8 cellular contexts compared by ENCODE assay signal in genomic region chr7:74083117-74083876, GRCh38. TPM values are rescaled to one million over a fixed set of nuclear protein-coding genes. Genes with fewer than 3 reads are reported as not detected.
A peak's percentile ranks its signal among the peaks of the same experiment; 100 is the strongest.
DNase-seq lines count a peak whose midpoint lies in the region; ATAC-seq and TF ChIP-seq lines count a peak whose summit lies in the region.

Gene LIMK1, plus strand, starts transcription at chr7:74083804. Its CDS starts 187 bp downstream, at chr7:74083991.

- H3K9ac ChIP-seq in HUES6 (ENCODE audit: low read length), result peak within 1 kb of the TSS; percentile 76
- H3K9ac ChIP-seq in PC-3 (ENCODE audit: low read length), result peak within 1 kb of the TSS; percentile 84
- H3K9ac ChIP-seq in mucosa of stomach (ENCODE audit: low read length), result peak within 1 kb of the TSS; percentile 74

- no peaks in the 10 kb centered on the region for H4K20me1 ChIP-seq in PC-3 (ENCODE audit: low read length)

- H3K27ac ChIP-seq in HUES6 (ENCODE audit: low read depth, low read length) (peak within 1 kb of the TSS; percentile 73; the same call in 1 of the 2 replicates), PC-3 (ENCODE audit: low read length) (peak within 1 kb of the TSS; percentile 52), esophagus (ENCODE audit: low read depth in 2 of 2, low read length in 1 of 2) (peak within 1 kb of the TSS; percentile 5 to 72)

- DNase-seq in COLO668 (lab: John Stamatoyannopoulos, UW; ENCODE audit: unreplicated experiment) (peak; percentile 83), GM20000 (ENCODE audit: low spot score) (peak; percentile 99), PC-3 (peak; percentile 75)
- DNase-seq in activated T-cell treated with anti-CD3 and anti-CD28 coated beads, Interleukin-2, amount 50 U/mL, for 1 hour, result peak; percentile 90
- DNase-seq in stimulated activated CD8-positive, alpha-beta memory T cell treated with anti-CD3 and anti-CD28 coated beads, Interleukin-4, amount 100 ng/mL, for 4 hours (ENCODE audit: low read depth in 2 of 2, low spot score in 1 of 2), result peak; percentile 58 to 59

- H2AFZ ChIP-seq in PC-3 (ENCODE audit: low read length), result peak within 1 kb of the TSS; percentile 80

- no peaks in the 10 kb centered on the region for H3K9me3 ChIP-seq in HUES6 (ENCODE audit: control insufficient read depth, insufficient read depth, low read depth, low read length)
- no peaks in the 10 kb centered on the region for H3K9me3 ChIP-seq in PC-3 (ENCODE audit: low read length)
- H3K9me3 ChIP-seq in esophagus (ENCODE audit: control insufficient read depth in 2 of 2, insufficient read depth in 1 of 2, low read depth in 1 of 2, low read length in 1 of 2), result no peaks in the 10 kb centered on the region
- H3K9me3 ChIP-seq in mucosa of stomach (ENCODE audit: control insufficient read depth, low read length), result no peaks in the 10 kb centered on the region

- H3F3A ChIP-seq in PC-3 (ENCODE audit: low read length, unreplicated experiment), result no peaks in the 10 kb centered on the region

- 10 to 12% methylated on average over 53 to 71 of the region's 71 CpGs for WGBS in esophagus, 2 donors

- H3K4me1 ChIP-seq in HUES6 (ENCODE audit: control insufficient read depth, insufficient read depth, low read length), result peaks cover 22% of the 10 kb centered on the region
- H3K4me1 ChIP-seq in PC-3 (ENCODE audit: insufficient read depth, low read length), result peaks cover 23% of the 10 kb centered on the region
- peaks cover 4 to 17% of the 10 kb centered on the region in 2 donors for H3K4me1 ChIP-seq in esophagus (ENCODE audit: control insufficient read depth in 2 of 2, insufficient read depth in 2 of 2, low read length in 1 of 2)
- peaks cover 10% of the 10 kb centered on the region for H3K4me1 ChIP-seq in mucosa of stomach (ENCODE audit: control insufficient read depth, insufficient read depth, low read length)

- POLR2A ChIA-PET in PC-3 (lab: Charles Lee; ENCODE audit: unreplicated experiment), result interaction anchor here (0.5 to 0.6 kb wide), 8 partner anchors 8 to 408 kb away, joined by 3 to 8 read pairs (median 4); partner anchors contain the start of gene LAT2

- H3K36me3 ChIP-seq in HUES6 (ENCODE audit: control insufficient read depth, insufficient read depth, low read length) (peaks cover 23% of the 10 kb centered on the region), PC-3 (ENCODE audit: low read depth, low read length) (peaks cover 10% of the 10 kb centered on the region), esophagus (ENCODE audit: control insufficient read depth in 2 of 2, insufficient read depth in 2 of 2, low read length in 1 of 2) (peaks cover 0 to 2% of the 10 kb centered on the region in 2 donors), mucosa of stomach (ENCODE audit: control insufficient read depth, insufficient read depth, low read length) (no peaks in the 10 kb centered on the region)

- no peak for TF ChIP-seq CTCF in GM20000 (IDR thresholded peaks at IDR 0.05; ENCODE audit: extremely low read depth, missing control alignments)
- no peak for TF ChIP-seq CTCF in PC-3 (conservative IDR thresholded peaks at IDR 0.05; ENCODE audit: low read depth, low read length)

- peak within 1 kb of the TSS; percentile 96 for H3K4me2 ChIP-seq in PC-3 (ENCODE audit: low read length)

- H3K79me2 ChIP-seq in PC-3 (ENCODE audit: low read length), result peaks cover 21% of the 10 kb centered on the region

- CTCF ChIA-PET in PC-3 (lab: Charles Lee), result interaction anchor here (0.5 to 0.6 kb wide), 2 partner anchors 16 to 26 kb away, joined by 4 read pairs; no protein-coding TSS in a partner anchor

- H3K4me3 ChIP-seq in HUES6 (ENCODE audit: low read depth, low read length) (peak within 1 kb of the TSS; percentile 70), PC-3 (ENCODE audit: low read length) (peak within 1 kb of the TSS; percentile 86), esophagus (ENCODE audit: low read depth in 1 of 2, low read length in 2 of 2) (peak within 1 kb of the TSS; percentile 57 to 76), mucosa of stomach (ENCODE audit: low read length) (no peak within 1 kb of the TSS)

- no TSS peak for BruUV-seq in PC-3 (replicated peaks; lab: Mats Ljungman, UMichigan)

- no peaks in the 10 kb centered on the region for H3K9me2 ChIP-seq in PC-3 (replicated peaks; ENCODE audit: low read length)

- peak; percentile 62 for ATAC-seq in PC-3

- intact Hi-C loops in PC-3 (cut with micrococcal nuclease), result no loop called here

- H3K27me3 ChIP-seq in HUES6 (ENCODE audit: control insufficient read depth, insufficient read depth, low read length), result no peaks in the 10 kb centered on the region
- no peaks in the 10 kb centered on the region for H3K27me3 ChIP-seq in PC-3 (ENCODE audit: low read length)
- no peaks in the 10 kb centered on the region for H3K27me3 ChIP-seq in esophagus (ENCODE audit: control insufficient read depth in 1 of 2, insufficient read depth in 2 of 2, low read length in 2 of 2)
- no peaks in the 10 kb centered on the region for H3K27me3 ChIP-seq in mucosa of stomach (ENCODE audit: control insufficient read depth, insufficient read depth, low read length)

RNA-seq across cellular contexts. Expression of gene LIMK1, which starts in this region (rescaled TPM):
- total RNA-seq in PC-3 (2014; rRNA removed), result 40.3 and 54.3 TPM in 2 replicates
- polyA plus RNA-seq in esophagus, result 1 to 10 TPM; 5.9 to 7.7 TPM
